Comparison of ENCODE assay signal across 17 cellular contexts in the genomic region with DNA sequence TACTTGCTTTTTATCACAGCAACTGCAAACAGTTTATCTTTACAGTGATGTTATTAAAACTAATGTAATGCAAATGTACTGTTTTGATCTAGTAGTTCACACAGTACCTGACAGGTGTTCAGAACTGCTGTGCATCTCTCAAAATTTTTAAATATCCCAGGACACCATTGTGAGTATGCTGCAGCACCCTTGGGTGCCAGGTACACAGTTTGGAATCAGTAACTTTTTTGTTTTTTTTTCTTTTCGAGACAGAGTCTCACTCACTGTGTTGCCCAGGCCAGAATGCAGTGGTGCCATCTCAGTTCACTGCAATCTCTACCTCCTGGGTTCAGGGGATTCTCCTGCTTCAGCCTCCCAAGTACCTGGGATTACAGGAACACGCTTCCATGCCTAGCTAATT.
"Had no signal": no experiment of that assay in that cellular context is flagged by ENCODE, and none has a peak within 500 bp of the region (broad histone marks: within the 10 kb centered on the region; RNA-seq: fewer than 3 reads in every experiment).

No MANE protein-coding gene starts in this region.

- H3K4me1 ChIP-seq: colonic mucosa had no signal

- H3K36me3 ChIP-seq: colonic mucosa, heart left ventricle, ovary had no signal

- H3K27me3 ChIP-seq: colonic mucosa, heart left ventricle, ovary had no signal

- H3K27me3 Mint-ChIP-seq: naive B cell had no signal

- H3K36me3 Mint-ChIP-seq: naive B cell had no signal

- H3K4me3 Mint-ChIP-seq: nephron progenitor cell had no signal

- DNase-seq: colonic mucosa; dermis blood vessel endothelial cell; heart left ventricle; hippocampal formation; left colon; left ventricle myocardium superior; mesenchymal stem cell; naive B cell; nephron progenitor cell; ovary; right cardiac atrium; small intestine; stimulated activated CD4-positive, alpha-beta T cell treated with anti-CD3 and anti-CD28 coated beads, Interleukin-12 subunit alpha, Interleukin-12 subunit beta, amount 100 ng/mL, for 4 hours; stimulated activated CD4-positive, alpha-beta T cell treated with anti-CD3 and anti-CD28 coated beads, Interleukin-2, amount 100 ng/mL, for 48 hours; stimulated activated naive CD4-positive, alpha-beta T cell treated with Interleukin-2 at 50 U/mL for 16 hours; trophoblast cell had no signal

- H3K9me3 Mint-ChIP-seq: naive B cell, nephron progenitor cell had no signal

- H3K4me3 ChIP-seq: colonic mucosa, heart left ventricle, lung, ovary had no signal

- H3K27ac ChIP-seq: colonic mucosa, heart left ventricle, ovary had no signal

- H3K27ac Mint-ChIP-seq: nephron progenitor cell had no signal

- H3K9me3 ChIP-seq: colonic mucosa, heart left ventricle, ovary had no signal

- ATAC-seq: heart left ventricle, left colon, left ventricle myocardium superior, right cardiac atrium had no signal
